19 cellular contexts compared by ENCODE assay signal in genomic region chr17:61465550-61466237, GRCh38. TPM values are rescaled to one million over a fixed set of nuclear protein-coding genes. Genes with fewer than 3 reads are reported as not detected.
"Had no signal": no experiment of that assay in that cellular context is flagged by ENCODE, and none has a peak within 500 bp of the region (broad histone marks: within the 10 kb centered on the region; RNA-seq: fewer than 3 reads in every experiment).

No MANE protein-coding gene starts in this region.

- H3K9me3 Mint-ChIP-seq: activated CD4-positive, alpha-beta memory T cell treated with anti-CD3 and anti-CD28 coated beads for 36 hours; activated T-cell treated with anti-CD3 and anti-CD28 coated beads, Interleukin-2, amount 50 U/mL, for 24 hours; dendritic cell treated with granulocyte-macrophage colony-stimulating factor and Interleukin-4, amounts not matched to agents 40 ng/mL and 50 ng/mL, for 4 days; natural killer cell had no signal

- H3K27ac ChIP-seq: brain microvascular endothelial cell, heart right ventricle, right atrium auricular region, suprapubic skin, WERI-Rb-1 had no signal

- FAIRE-seq: frontal cortex had no signal

- H3K4me2 ChIP-seq: smooth muscle cell had no signal

- ATAC-seq: heart right ventricle; natural killer cell; stimulated activated naive CD8-positive, alpha-beta T cell treated with anti-CD3 and anti-CD28 coated beads, Interleukin-15, Interleukin-2, amounts not matched to agents 100 U/mL and 50 U/mL, for 24 hours; T-helper 17 cell had no signal

- H3K9me3 ChIP-seq: heart right ventricle, right atrium auricular region, suprapubic skin had no signal

- H3K27ac Mint-ChIP-seq: activated CD4-positive, alpha-beta memory T cell treated with anti-CD3 and anti-CD28 coated beads for 36 hours; activated T-cell treated with anti-CD3 and anti-CD28 coated beads, Interleukin-2, amount 50 U/mL, for 24 hours; dendritic cell treated with granulocyte-macrophage colony-stimulating factor and Interleukin-4, amounts not matched to agents 40 ng/mL and 50 ng/mL, for 4 days; natural killer cell; progenitor cell of endocrine pancreas; T-helper 17 cell; type B pancreatic cell had no signal

- H3K36me3 ChIP-seq: brain microvascular endothelial cell, heart right ventricle, right atrium auricular region, suprapubic skin, WERI-Rb-1 had no signal

- H3K4me3 ChIP-seq: heart right ventricle, right atrium auricular region, smooth muscle cell, suprapubic skin had no signal

- H3K4me3 Mint-ChIP-seq: activated CD4-positive, alpha-beta memory T cell treated with anti-CD3 and anti-CD28 coated beads for 36 hours; activated T-cell treated with anti-CD3 and anti-CD28 coated beads, Interleukin-2, amount 50 U/mL, for 24 hours; dendritic cell treated with granulocyte-macrophage colony-stimulating factor and Interleukin-4, amounts not matched to agents 40 ng/mL and 50 ng/mL, for 4 days; natural killer cell; T-helper 17 cell; type B pancreatic cell had no signal

- H3K36me3 Mint-ChIP-seq: activated CD4-positive, alpha-beta memory T cell treated with anti-CD3 and anti-CD28 coated beads for 36 hours; natural killer cell had no signal

- DNase-seq: activated CD4-positive, alpha-beta memory T cell treated with anti-CD3 and anti-CD28 coated beads for 36 hours; activated gamma-delta T cell; anterior cingulate cortex; brain microvascular endothelial cell; cerebellar nuclear complex; effector memory CD4-positive, alpha-beta T cell; heart right ventricle; natural killer cell; stimulated activated naive CD8-positive, alpha-beta T cell treated with anti-CD3 and anti-CD28 coated beads, Interleukin-15, Interleukin-2, amounts not matched to agents 100 U/mL and 50 U/mL, for 24 hours; T-helper 17 cell; WERI-Rb-1 had no signal

RNA-seq across cellular contexts. Expression of gene TBX4, which starts 13.5 kb away (rescaled TPM):
- total RNA-seq: activated CD4-positive, alpha-beta memory T cell treated with anti-CD3 and anti-CD28 coated beads for 36 hours; frontal cortex; heart right ventricle; natural killer cell; progenitor cell of endocrine pancreas; right atrium auricular region; T-helper 17 cell had no signal
